In the genomic region with DNA sequence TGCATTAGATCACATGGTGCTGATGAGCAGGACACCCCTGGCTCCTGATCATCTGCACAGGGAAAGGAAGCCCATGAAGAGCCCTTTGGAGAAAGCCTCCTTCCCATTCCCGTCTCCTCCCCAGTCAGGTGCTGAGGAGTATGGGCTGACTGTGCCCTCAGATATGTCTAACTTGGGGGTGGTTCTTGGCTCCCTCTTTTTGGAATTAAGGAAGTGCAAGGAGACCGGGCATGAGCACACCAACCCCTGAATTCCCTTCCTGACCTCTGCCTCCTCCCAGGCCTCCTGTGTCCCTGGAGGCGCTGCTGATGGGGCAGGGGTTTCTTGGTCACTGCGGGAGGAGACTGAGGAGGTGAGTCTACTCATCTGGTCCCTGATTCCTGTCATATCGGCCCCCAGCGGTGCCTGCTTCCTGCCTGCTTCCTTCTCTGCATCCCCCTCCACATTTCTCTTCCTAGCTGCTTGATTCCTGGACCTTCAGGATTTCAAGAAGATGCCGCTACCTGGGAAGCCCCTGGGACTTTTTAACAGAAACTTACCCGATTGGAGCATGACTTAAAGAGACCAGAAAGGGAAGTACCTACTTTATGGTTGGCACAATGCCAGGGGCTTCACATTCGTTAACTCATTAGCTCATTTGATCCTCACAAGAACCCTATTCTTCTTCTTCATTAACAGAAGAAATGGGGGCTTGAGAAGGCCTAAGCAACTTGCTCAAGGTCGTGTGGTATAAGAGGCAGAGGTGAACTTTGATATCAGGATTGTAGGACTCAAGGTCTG, we compare ENCODE assay signal across 12 cellular contexts. TPM values are rescaled to one million over a fixed set of nuclear protein-coding genes. Genes with fewer than 3 reads are reported as not detected.
DNase-seq lines count a peak whose midpoint lies in the region; ATAC-seq and FAIRE-seq lines count a peak whose summit lies in the region.
"Had no signal": no experiment of that assay in that cellular context is flagged by ENCODE, and none has a peak within 500 bp of the region (broad histone marks: within the 10 kb centered on the region; RNA-seq: fewer than 3 reads in every experiment).

No MANE protein-coding gene starts in this region.

- peaks cover 10% of the 10 kb centered on the region for H3K4me1 Mint-ChIP-seq in stimulated activated naive CD8-positive, alpha-beta T cell treated with anti-CD3 and anti-CD28 coated beads, Interleukin-15, Interleukin-2, amounts not matched to agents 100 ng/mL and 50 ng/mL, for 24 hours (ENCODE audit: low read depth)

- peaks cover 35% of the 10 kb centered on the region for H3K27me3 Mint-ChIP-seq in stimulated activated naive CD8-positive, alpha-beta T cell treated with anti-CD3 and anti-CD28 coated beads, Interleukin-15, Interleukin-2, amounts not matched to agents 100 ng/mL and 50 ng/mL, for 24 hours

- intact Hi-C loops in cardiac septum (cut with DNase I), result no loop called here
- intact Hi-C loops in left ventricle myocardium superior (cut with micrococcal nuclease), result no loop called here

- H3K4me3 Mint-ChIP-seq in stimulated activated naive CD8-positive, alpha-beta T cell treated with anti-CD3 and anti-CD28 coated beads, Interleukin-15, Interleukin-2, amounts not matched to agents 100 ng/mL and 50 ng/mL, for 24 hours, result peak overlapping the region; percentile 66
- H3K4me3 Mint-ChIP-seq: CD8-positive, alpha-beta memory T cell; central memory CD8-positive, alpha-beta T cell had no signal

- peak overlapping the region; percentile 55 for H3K27ac Mint-ChIP-seq in stimulated activated naive CD8-positive, alpha-beta T cell treated with anti-CD3 and anti-CD28 coated beads, Interleukin-15, Interleukin-2, amounts not matched to agents 100 ng/mL and 50 ng/mL, for 24 hours

- peak; percentile 39 for DNase-seq in cardiac septum (ENCODE audit: low spot score)
- no peak for DNase-seq in left ventricle myocardium superior
- DNase-seq in OCI-M1 (lab: John Stamatoyannopoulos, UW), result peak; percentile 57
- DNase-seq in RCC 7860 (ENCODE audit: low spot score), result no peak
- DNase-seq in effector CD8-positive, alpha-beta T cell (lab: John Stamatoyannopoulos, UW), result no peak
- no peak for DNase-seq in H4 (ENCODE audit: low spot score)
- DNase-seq: activated CD8-positive, alpha-beta memory T cell treated with anti-CD3 and anti-CD28 coated beads, Interleukin-2, amount 50 U/mL, for 48 hours; CD8-positive, alpha-beta memory T cell; NCI-H1694 treated with DMSO at 0.1 percent for 48 hours had no signal

- no peak for FAIRE-seq in RCC 7860 (lab: Jason Lieb, UNC)

- no peak for ATAC-seq in left ventricle myocardium superior
- ATAC-seq in HG02798 (IDR thresholded peaks at IDR 0.05; ENCODE audit: poor library complexity, unreplicated experiment), result peak; percentile 46

- H3K9me3 Mint-ChIP-seq in stimulated activated naive CD8-positive, alpha-beta T cell treated with anti-CD3 and anti-CD28 coated beads, Interleukin-15, Interleukin-2, amounts not matched to agents 100 ng/mL and 50 ng/mL, for 24 hours, result no peaks in the 10 kb centered on the region
- H3K9me3 Mint-ChIP-seq: CD8-positive, alpha-beta memory T cell; central memory CD8-positive, alpha-beta T cell had no signal

- H3K36me3 Mint-ChIP-seq in stimulated activated naive CD8-positive, alpha-beta T cell treated with anti-CD3 and anti-CD28 coated beads, Interleukin-15, Interleukin-2, amounts not matched to agents 100 ng/mL and 50 ng/mL, for 24 hours (ENCODE audit: low read depth), result no peaks in the 10 kb centered on the region
- H3K36me3 Mint-ChIP-seq: CD8-positive, alpha-beta memory T cell had no signal

RNA-seq across cellular contexts. Expression of gene NECTIN1, which starts 22.5 kb away (rescaled TPM):
- total RNA-seq in cardiac septum, result 10.4 TPM
- total RNA-seq in left ventricle myocardium superior, result 20.6 TPM
- 6.4 and 6.6 TPM in 2 replicates for total RNA-seq in H4 (2014; rRNA removed; shearing (Covaris generic))

Comparison
In these comparisons a context has a peak if more than half of its experiments do, and no peak if none do; other contexts are left out.
1. DNase-seq: peak in cardiac septum (single experiment) and OCI-M1 (single experiment); none in left ventricle myocardium superior (single experiment), RCC 7860 (single experiment), effector CD8-positive, alpha-beta T cell (single experiment) and H4 (single experiment).